8 cellular contexts compared by ENCODE assay signal in genomic region chr9:71001780-71002386, GRCh38.
DNase-seq lines count a peak whose midpoint lies in the region; ATAC-seq and TF ChIP-seq lines count a peak whose summit lies in the region.

No MANE protein-coding gene starts in this region.

- H3K9me3 ChIP-seq in colonic mucosa: no peaks in the 10 kb centered on the region
- peaks cover 7% of the 10 kb centered on the region for H3K9me3 ChIP-seq in aorta (ENCODE audit: control insufficient read depth, low read length)

- H3K4me1 Mint-ChIP-seq in Calu3 (ENCODE audit: low read depth, unreplicated experiment) (no peaks in the 10 kb centered on the region), osteocyte (ENCODE audit: unreplicated experiment) (peaks cover 10% of the 10 kb centered on the region)

- H3K27me3 ChIP-seq in colonic mucosa: no peaks in the 10 kb centered on the region
- H3K27me3 ChIP-seq in aorta (ENCODE audit: control insufficient read depth in 1 of 2, insufficient read depth in 2 of 2, low read length in 1 of 2): peaks cover 0 to 1% of the 10 kb centered on the region in 2 donors

- peak; percentile 63 for DNase-seq in Calu3
- DNase-seq in NCI-H2029 treated with DMSO at 0.1 percent for 48 hours (lab: John Stamatoyannopoulos, UW): peak; percentile 4
- peak; percentile 40 for DNase-seq in colonic mucosa
- DNase-seq in osteocyte (ENCODE audit: extremely low spot score, unreplicated experiment): no peak
- DNase-seq in aorta: no peak

- H3K4me1 ChIP-seq in colonic mucosa: no peaks in the 10 kb centered on the region
- H3K4me1 ChIP-seq in aorta (ENCODE audit: control insufficient read depth in 1 of 2, insufficient read depth in 2 of 2, low read length in 2 of 2): peaks cover 2 to 10% of the 10 kb centered on the region in 2 donors

- no peaks in the 10 kb centered on the region for H3K27me3 Mint-ChIP-seq in Calu3 (ENCODE audit: unreplicated experiment)
- no peaks in the 10 kb centered on the region for H3K27me3 Mint-ChIP-seq in osteocyte (ENCODE audit: unreplicated experiment)

- no peak overlapping the region for H3K27ac Mint-ChIP-seq in Calu3 (ENCODE audit: unreplicated experiment)
- no peak overlapping the region for H3K27ac Mint-ChIP-seq in osteocyte (ENCODE audit: unreplicated experiment)

- CTCF ChIA-PET in Calu3 (lab: Charles Lee): interaction anchor here (1.0 kb wide), 1 partner anchor 362 kb away, joined by 4 read pairs; no protein-coding TSS in a partner anchor

- H3K36me3 Mint-ChIP-seq in Calu3 (ENCODE audit: insufficient read depth, unreplicated experiment) (no peaks in the 10 kb centered on the region), osteocyte (ENCODE audit: unreplicated experiment) (no peaks in the 10 kb centered on the region)

- H3K9me3 Mint-ChIP-seq in Calu3 (ENCODE audit: low read depth, unreplicated experiment) (no peaks in the 10 kb centered on the region), osteocyte (ENCODE audit: unreplicated experiment) (peaks cover 4% of the 10 kb centered on the region)

- BruUV-seq in Calu3 (replicated peaks; lab: Mats Ljungman, UMichigan): no TSS peak

- H3K4me3 Mint-ChIP-seq in Calu3 (ENCODE audit: low read depth, unreplicated experiment) (no peak overlapping the region), osteocyte (ENCODE audit: unreplicated experiment) (no peak overlapping the region)

- H3K9ac ChIP-seq in colonic mucosa (ENCODE audit: low read depth in 2 of 2, low read length in 2 of 2): no peak overlapping the region

- peak; percentile 66 for TF ChIP-seq CTCF in Calu3 (IDR thresholded peaks at IDR 0.05; ENCODE audit: unreplicated experiment)
- peak; percentile 42 for TF ChIP-seq CTCF in colonic mucosa (IDR thresholded peaks at IDR 0.05)
- peak; percentile 59 for TF ChIP-seq CTCF in osteocyte (IDR thresholded peaks at IDR 0.05)

- 74 to 77% methylated on average over 5 of the region's 5 CpGs for WGBS in aorta, 2 donors

- intact Hi-C loops in Calu3 (cut with micrococcal nuclease; ENCODE audit: unreplicated experiment) (loop anchor here (1.0 to 2.0 kb wide), 2 partner anchors 77 to 361 kb away; no protein-coding TSS in a partner anchor), colonic mucosa (cut with DNase I) (loop anchor here (5.0 kb wide), 2 partner anchors 75 to 360 kb away; no protein-coding TSS in a partner anchor), aorta (cut with DNase I) (loop anchor here (2.0 to 5.0 kb wide), 2 partner anchors 77 to 360 kb away; no protein-coding TSS in a partner anchor)

- ATAC-seq in GM21367 (IDR thresholded peaks at IDR 0.05; ENCODE audit: unreplicated experiment) (peak; percentile 62), GM21528 (IDR thresholded peaks at IDR 0.05; ENCODE audit: low FRiP score, unreplicated experiment) (no peak), aorta (ENCODE audit: low FRiP score) (no peak), GM19455 (IDR thresholded peaks at IDR 0.05; ENCODE audit: unreplicated experiment) (no peak)

- no peak overlapping the region for H3K4me3 ChIP-seq in colonic mucosa
- no peak overlapping the region for H3K4me3 ChIP-seq in aorta (ENCODE audit: low read length in 2 of 2)

- H3K27ac ChIP-seq in colonic mucosa (no peak overlapping the region), aorta (ENCODE audit: low read depth in 1 of 2, low read length in 2 of 2) (no peak overlapping the region)

- H3K36me3 ChIP-seq in colonic mucosa: no peaks in the 10 kb centered on the region
- no peaks in the 10 kb centered on the region for H3K36me3 ChIP-seq in aorta (ENCODE audit: control insufficient read depth in 1 of 2, insufficient read depth in 2 of 2, low read length in 1 of 2)

Comparison
In these comparisons a context has a peak if more than half of its experiments do, and no peak if none do; other contexts are left out.
1. DNase-seq: peak in Calu3 (single experiment), NCI-H2029 treated with DMSO at 0.1 percent for 48 hours (single experiment) and colonic mucosa (single experiment); none in osteocyte (single experiment) and aorta (0 of 2).
2. Peak in every context shown above with its lines, with median percentiles within 50 percentile points of each other: CTCF ChIP-seq.